Comparison of ENCODE assay signal across 1 cellular context in genomic region chr18:832085-832681, GRCh38.
TF ChIP-seq lines count a peak whose summit lies in the region.

No MANE protein-coding gene starts in this region.

TF ChIP-seq in SK-N-SH treated with all-trans-retinoic acid at 6 μM for 48 hours, 23 proteins besides CTCF, POLR2A, EP300 and RAD21 (continued from another document):
- TF ChIP-seq, protein P1, sequence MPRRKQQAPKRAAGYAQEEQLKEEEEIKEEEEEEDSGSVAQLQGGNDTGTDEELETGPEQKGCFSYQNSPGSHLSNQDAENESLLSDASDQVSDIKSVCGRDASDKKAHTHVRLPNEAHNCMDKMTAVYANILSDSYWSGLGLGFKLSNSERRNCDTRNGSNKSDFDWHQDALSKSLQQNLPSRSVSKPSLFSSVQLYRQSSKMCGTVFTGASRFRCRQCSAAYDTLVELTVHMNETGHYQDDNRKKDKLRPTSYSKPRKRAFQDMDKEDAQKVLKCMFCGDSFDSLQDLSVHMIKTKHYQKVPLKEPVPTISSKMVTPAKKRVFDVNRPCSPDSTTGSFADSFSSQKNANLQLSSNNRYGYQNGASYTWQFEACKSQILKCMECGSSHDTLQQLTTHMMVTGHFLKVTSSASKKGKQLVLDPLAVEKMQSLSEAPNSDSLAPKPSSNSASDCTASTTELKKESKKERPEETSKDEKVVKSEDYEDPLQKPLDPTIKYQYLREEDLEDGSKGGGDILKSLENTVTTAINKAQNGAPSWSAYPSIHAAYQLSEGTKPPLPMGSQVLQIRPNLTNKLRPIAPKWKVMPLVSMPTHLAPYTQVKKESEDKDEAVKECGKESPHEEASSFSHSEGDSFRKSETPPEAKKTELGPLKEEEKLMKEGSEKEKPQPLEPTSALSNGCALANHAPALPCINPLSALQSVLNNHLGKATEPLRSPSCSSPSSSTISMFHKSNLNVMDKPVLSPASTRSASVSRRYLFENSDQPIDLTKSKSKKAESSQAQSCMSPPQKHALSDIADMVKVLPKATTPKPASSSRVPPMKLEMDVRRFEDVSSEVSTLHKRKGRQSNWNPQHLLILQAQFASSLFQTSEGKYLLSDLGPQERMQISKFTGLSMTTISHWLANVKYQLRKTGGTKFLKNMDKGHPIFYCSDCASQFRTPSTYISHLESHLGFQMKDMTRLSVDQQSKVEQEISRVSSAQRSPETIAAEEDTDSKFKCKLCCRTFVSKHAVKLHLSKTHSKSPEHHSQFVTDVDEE (CRISPR knock-in tag; IDR thresholded peaks at IDR 0.05): no peak
- TF ChIP-seq CSRNP3 (CRISPR knock-in tag; IDR thresholded peaks at IDR 0.05): no peak
- no peak for TF ChIP-seq OSR1 (CRISPR knock-in tag; IDR thresholded peaks at IDR 0.05)
- no peak for TF ChIP-seq ZNF70 (CRISPR knock-in tag; IDR thresholded peaks at IDR 0.05)
- no peak for TF ChIP-seq ZNF8 (CRISPR knock-in tag; IDR thresholded peaks at IDR 0.05)
- TF ChIP-seq BACH2 (CRISPR knock-in tag; IDR thresholded peaks at IDR 0.05; ENCODE audit: borderline replicate concordance): no peak
- TF ChIP-seq ZFP3 (CRISPR knock-in tag; IDR thresholded peaks at IDR 0.05): no peak
